ENCODE assay signal across 1 cellular context in genomic region chr3:136752327-136753111, GRCh38.
TF ChIP-seq lines count a peak whose summit lies in the region.

STAG1 (minus strand) TSS chr3:136752378; CDS start chr3:136630898, 121,480 bp downstream.

TF ChIP-seq in K562, 482 proteins besides CTCF, POLR2A, EP300 and RAD21 (continued from another document and continues in another):
- TF ChIP-seq TAF15 (IDR thresholded peaks at IDR 0.05; ENCODE audit: low read depth, low read length) (no peak), HOMEZ (CRISPR knock-in tag; IDR thresholded peaks at IDR 0.05) (no peak), MTA3 (IDR thresholded peaks at IDR 0.05; ENCODE audit: borderline replicate concordance) (peak; percentile 59), BACH1 (tag; IDR thresholded peaks at IDR 0.05) (no peak), ZFP36 (IDR thresholded peaks at IDR 0.05; ENCODE audit: low read depth, low read length, partially characterized antibody) (no peak), ZSCAN29 (IDR thresholded peaks at IDR 0.05) (no peak), BRCA1 (IDR thresholded peaks at IDR 0.05) (no peak), BRCA1 (CRISPR knock-in tag; IDR thresholded peaks at IDR 0.05) (no peak), AFF4 (CRISPR knock-in tag; IDR thresholded peaks at IDR 0.05) (no peak; the same call in 1 of the 2 replicates), THAP12 (CRISPR knock-in tag; IDR thresholded peaks at IDR 0.05) (peak; percentile 51; the same call in 1 of the 2 replicates), PRPF4 (IDR thresholded peaks at IDR 0.05; ENCODE audit: insufficient read depth, low read depth, low read length, poor library complexity, severe bottlenecking) (no peak), NCOA6 (IDR thresholded peaks at IDR 0.05) (no peak), C11orf30 (IDR thresholded peaks at IDR 0.05; ENCODE audit: low read depth) (no peak), ESRRB (CRISPR knock-in tag; IDR thresholded peaks at IDR 0.05; ENCODE audit: borderline replicate concordance) (no peak), ZNF311 (CRISPR knock-in tag; IDR thresholded peaks at IDR 0.05) (no peak), RNF219 (CRISPR knock-in tag; IDR thresholded peaks at IDR 0.05) (no peak), NFE2 (IDR thresholded peaks at IDR 0.05; ENCODE audit: low read depth) (no peak), POLR2AphosphoS2 (IDR thresholded peaks at IDR 0.05; ENCODE audit: low read length) (no peak), ZEB2 (IDR thresholded peaks at IDR 0.05) (no peak), MEIS2 (IDR thresholded peaks at IDR 0.05; ENCODE audit: partially characterized antibody) (peak; percentile 83), POLR2H (tag; IDR thresholded peaks at IDR 0.05; ENCODE audit: low read depth) (peak; percentile 71), SMAD1 (IDR thresholded peaks at IDR 0.05; ENCODE audit: low read depth, low read length, partially characterized antibody) (no peak), ATF7 (IDR thresholded peaks at IDR 0.05) (peak; percentile 39; the same call in 1 of the 2 replicates), TCF7L2 (IDR thresholded peaks at IDR 0.05; ENCODE audit: low read depth, low read length) (no peak), HOXB6 (CRISPR knock-in tag; IDR thresholded peaks at IDR 0.05; ENCODE audit: borderline replicate concordance) (no peak), ZNF717 (CRISPR knock-in tag; IDR thresholded peaks at IDR 0.05) (no peak), TBP (optimal IDR thresholded peaks at IDR 0.05; ENCODE audit: low read depth, low read length) (peak; percentile 60), CHD4 (IDR thresholded peaks at IDR 0.05; ENCODE audit: insufficient read depth, insufficient replicate concordance, low read depth, low read length, poor library complexity, severe bottlenecking) (no peak), TFAM (CRISPR knock-in tag; conservative IDR thresholded peaks at IDR 0.05) (no peak), RNF2 (IDR thresholded peaks at IDR 0.05) (peak; percentile 36; the same call in 1 of the 2 replicates), PURB (CRISPR knock-in tag; IDR thresholded peaks at IDR 0.05; ENCODE audit: low read depth) (no peak), KDM5B (IDR thresholded peaks at IDR 0.05; ENCODE audit: insufficient replicate concordance, low read depth, low read length) (peak; percentile 72), NFATC3 (IDR thresholded peaks at IDR 0.05) (no peak), BRD9 (IDR thresholded peaks at IDR 0.05; ENCODE audit: low read depth, partially characterized antibody) (peak; percentile 66), JUND (IDR thresholded peaks at IDR 0.05; ENCODE audit: borderline replicate concordance, low read depth, low read length) (peak; percentile 45; the same call in 1 of the 2 replicates), JUND (tag; IDR thresholded peaks at IDR 0.05; ENCODE audit: borderline replicate concordance, low read depth, low read length) (no peak), SMARCC2 (IDR thresholded peaks at IDR 0.05; ENCODE audit: low read depth) (no peak), ELF2 (CRISPR knock-in tag; IDR thresholded peaks at IDR 0.05) (no peak), NR2C2 (CRISPR knock-in tag; IDR thresholded peaks at IDR 0.05) (no peak), NR2C2 (tag; IDR thresholded peaks at IDR 0.05) (no peak; the same call in none of the 2 replicates), GTF2E2 (tag; IDR thresholded peaks at IDR 0.05) (no peak; the same call in 1 of the 2 replicates), POLR2G (IDR thresholded peaks at IDR 0.05; ENCODE audit: low read depth, low read length) (peak; percentile 92), NBN (IDR thresholded peaks at IDR 0.05; ENCODE audit: low read depth) (no peak), YBX1 (IDR thresholded peaks at IDR 0.05) (no peak), L3MBTL2 (IDR thresholded peaks at IDR 0.05) (peak; percentile 57), CREB1 (IDR thresholded peaks at IDR 0.05) (peak; percentile 43; the same call in 1 of the 2 replicates), CREB1 (CRISPR knock-in tag; IDR thresholded peaks at IDR 0.05) (peak; percentile 68; the same call in 1 of the 2 replicates)
- TF ChIP-seq, protein P1, sequence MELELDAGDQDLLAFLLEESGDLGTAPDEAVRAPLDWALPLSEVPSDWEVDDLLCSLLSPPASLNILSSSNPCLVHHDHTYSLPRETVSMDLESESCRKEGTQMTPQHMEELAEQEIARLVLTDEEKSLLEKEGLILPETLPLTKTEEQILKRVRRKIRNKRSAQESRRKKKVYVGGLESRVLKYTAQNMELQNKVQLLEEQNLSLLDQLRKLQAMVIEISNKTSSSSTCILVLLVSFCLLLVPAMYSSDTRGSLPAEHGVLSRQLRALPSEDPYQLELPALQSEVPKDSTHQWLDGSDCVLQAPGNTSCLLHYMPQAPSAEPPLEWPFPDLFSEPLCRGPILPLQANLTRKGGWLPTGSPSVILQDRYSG (tag; conservative IDR thresholded peaks at IDR 0.05; ENCODE audit: low read depth) = no peak
- TF ChIP-seq, protein P2, sequence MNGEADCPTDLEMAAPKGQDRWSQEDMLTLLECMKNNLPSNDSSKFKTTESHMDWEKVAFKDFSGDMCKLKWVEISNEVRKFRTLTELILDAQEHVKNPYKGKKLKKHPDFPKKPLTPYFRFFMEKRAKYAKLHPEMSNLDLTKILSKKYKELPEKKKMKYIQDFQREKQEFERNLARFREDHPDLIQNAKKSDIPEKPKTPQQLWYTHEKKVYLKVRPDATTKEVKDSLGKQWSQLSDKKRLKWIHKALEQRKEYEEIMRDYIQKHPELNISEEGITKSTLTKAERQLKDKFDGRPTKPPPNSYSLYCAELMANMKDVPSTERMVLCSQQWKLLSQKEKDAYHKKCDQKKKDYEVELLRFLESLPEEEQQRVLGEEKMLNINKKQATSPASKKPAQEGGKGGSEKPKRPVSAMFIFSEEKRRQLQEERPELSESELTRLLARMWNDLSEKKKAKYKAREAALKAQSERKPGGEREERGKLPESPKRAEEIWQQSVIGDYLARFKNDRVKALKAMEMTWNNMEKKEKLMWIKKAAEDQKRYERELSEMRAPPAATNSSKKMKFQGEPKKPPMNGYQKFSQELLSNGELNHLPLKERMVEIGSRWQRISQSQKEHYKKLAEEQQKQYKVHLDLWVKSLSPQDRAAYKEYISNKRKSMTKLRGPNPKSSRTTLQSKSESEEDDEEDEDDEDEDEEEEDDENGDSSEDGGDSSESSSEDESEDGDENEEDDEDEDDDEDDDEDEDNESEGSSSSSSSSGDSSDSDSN (IDR thresholded peaks at IDR 0.05; ENCODE audit: borderline replicate concordance in 1 of 2, low read depth in 2 of 2, low read length in 2 of 2) = peak in 1 of 2 experiments; percentile 58; a peak in 1 of 4 replicates
- TF ChIP-seq, protein P3, sequence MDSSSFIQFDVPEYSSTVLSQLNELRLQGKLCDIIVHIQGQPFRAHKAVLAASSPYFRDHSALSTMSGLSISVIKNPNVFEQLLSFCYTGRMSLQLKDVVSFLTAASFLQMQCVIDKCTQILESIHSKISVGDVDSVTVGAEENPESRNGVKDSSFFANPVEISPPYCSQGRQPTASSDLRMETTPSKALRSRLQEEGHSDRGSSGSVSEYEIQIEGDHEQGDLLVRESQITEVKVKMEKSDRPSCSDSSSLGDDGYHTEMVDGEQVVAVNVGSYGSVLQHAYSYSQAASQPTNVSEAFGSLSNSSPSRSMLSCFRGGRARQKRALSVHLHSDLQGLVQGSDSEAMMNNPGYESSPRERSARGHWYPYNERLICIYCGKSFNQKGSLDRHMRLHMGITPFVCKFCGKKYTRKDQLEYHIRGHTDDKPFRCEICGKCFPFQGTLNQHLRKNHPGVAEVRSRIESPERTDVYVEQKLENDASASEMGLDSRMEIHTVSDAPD (CRISPR knock-in tag; IDR thresholded peaks at IDR 0.05) = no peak
- TF ChIP-seq, protein P4, sequence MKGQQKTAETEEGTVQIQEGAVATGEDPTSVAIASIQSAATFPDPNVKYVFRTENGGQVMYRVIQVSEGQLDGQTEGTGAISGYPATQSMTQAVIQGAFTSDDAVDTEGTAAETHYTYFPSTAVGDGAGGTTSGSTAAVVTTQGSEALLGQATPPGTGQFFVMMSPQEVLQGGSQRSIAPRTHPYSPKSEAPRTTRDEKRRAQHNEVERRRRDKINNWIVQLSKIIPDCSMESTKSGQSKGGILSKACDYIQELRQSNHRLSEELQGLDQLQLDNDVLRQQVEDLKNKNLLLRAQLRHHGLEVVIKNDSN (CRISPR knock-in tag; IDR thresholded peaks at IDR 0.05) = peak; percentile 44; the same call in 1 of the 2 replicates
- TF ChIP-seq, protein P5, sequence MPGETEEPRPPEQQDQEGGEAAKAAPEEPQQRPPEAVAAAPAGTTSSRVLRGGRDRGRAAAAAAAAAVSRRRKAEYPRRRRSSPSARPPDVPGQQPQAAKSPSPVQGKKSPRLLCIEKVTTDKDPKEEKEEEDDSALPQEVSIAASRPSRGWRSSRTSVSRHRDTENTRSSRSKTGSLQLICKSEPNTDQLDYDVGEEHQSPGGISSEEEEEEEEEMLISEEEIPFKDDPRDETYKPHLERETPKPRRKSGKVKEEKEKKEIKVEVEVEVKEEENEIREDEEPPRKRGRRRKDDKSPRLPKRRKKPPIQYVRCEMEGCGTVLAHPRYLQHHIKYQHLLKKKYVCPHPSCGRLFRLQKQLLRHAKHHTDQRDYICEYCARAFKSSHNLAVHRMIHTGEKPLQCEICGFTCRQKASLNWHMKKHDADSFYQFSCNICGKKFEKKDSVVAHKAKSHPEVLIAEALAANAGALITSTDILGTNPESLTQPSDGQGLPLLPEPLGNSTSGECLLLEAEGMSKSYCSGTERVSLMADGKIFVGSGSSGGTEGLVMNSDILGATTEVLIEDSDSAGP (CRISPR knock-in tag; IDR thresholded peaks at IDR 0.05) = no peak
